In the genomic region with DNA sequence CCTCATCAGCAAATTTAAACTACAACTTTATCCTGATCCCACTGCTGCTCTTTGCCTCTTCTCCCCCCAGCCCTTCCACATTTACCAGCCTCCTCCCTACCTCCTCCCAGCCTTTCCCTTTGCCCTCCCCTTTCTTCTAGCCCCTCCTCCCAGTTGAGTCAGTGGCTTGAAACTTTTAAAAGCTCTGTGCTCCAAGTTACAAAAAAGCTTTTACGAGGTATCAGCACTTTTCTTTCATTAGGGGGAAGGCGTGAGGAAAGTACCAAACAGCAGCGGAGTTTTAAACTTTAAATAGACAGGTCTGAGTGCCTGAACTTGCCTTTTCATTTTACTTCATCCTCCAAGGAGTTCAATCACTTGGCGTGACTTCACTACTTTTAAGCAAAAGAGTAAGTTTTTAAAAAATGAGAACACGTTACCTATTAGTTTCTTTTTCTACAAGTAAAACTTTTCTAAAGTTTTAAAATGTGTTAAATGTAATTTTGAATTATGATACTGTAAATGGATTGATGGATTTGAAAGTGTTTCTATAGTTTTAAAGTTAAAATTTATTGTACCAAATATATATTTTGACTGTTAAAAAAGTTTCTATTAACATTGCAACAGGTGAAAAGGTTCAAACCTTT, we compare ENCODE assay signal across 8 cellular contexts. TPM values are rescaled to one million over a fixed set of nuclear protein-coding genes. Genes with fewer than 3 reads are reported as not detected.
DNase-seq lines count a peak whose midpoint lies in the region; ATAC-seq and TF ChIP-seq lines count a peak whose summit lies in the region.

A gene (plus strand): TSS at position 203 of the 626 bp plus-strand sequence. CDS start 11,202 bp downstream, outside the sequence.

- BruUV-seq in Caco-2 (replicated peaks; lab: Mats Ljungman, UMichigan), result TSS peak; percentile 70

- POLR2A ChIA-PET in Caco-2 (lab: Charles Lee), result no interaction called here

- H3K27me3 ChIP-seq in Caco-2 (replicated peaks; ENCODE audit: control insufficient read depth, insufficient read depth, low read length) (no peaks in the 10 kb centered on the region), endocrine pancreas (ENCODE audit: control insufficient read depth, insufficient read depth, low read length) (peaks cover 4% of the 10 kb centered on the region), lung (ENCODE audit: control insufficient read depth, insufficient read depth) (no peaks in the 10 kb centered on the region)

- H3K4me1 ChIP-seq in Caco-2, result peaks cover 12% of the 10 kb centered on the region
- H3K4me1 ChIP-seq in endocrine pancreas (ENCODE audit: control insufficient read depth, insufficient read depth, low read length), result peaks cover 2% of the 10 kb centered on the region
- H3K4me1 ChIP-seq in lung (ENCODE audit: control insufficient read depth in 2 of 2, insufficient read depth in 2 of 2, low read length in 2 of 2), result peaks cover 0 to 2% of the 10 kb centered on the region in 2 donors

- WGBS in lung, 2 donors, result 35 to 39% methylated on average over 5 of the region's 5 CpGs

- intact Hi-C loops in Caco-2 (cut with micrococcal nuclease; ENCODE audit: unreplicated experiment), result loop anchor here (1.0 kb wide), 1 partner anchor 598 kb away; no protein-coding TSS in a partner anchor

- H3K27ac ChIP-seq in lung (ENCODE audit: low read depth in 1 of 2, low read length in 1 of 2) (peak within 1 kb of the TSS; percentile 89 to 92), temporal lobe (ENCODE audit: low read depth, low read length) (peak within 1 kb of the TSS; percentile 65)

- peak; percentile 44 for ATAC-seq in lung (ENCODE audit: insufficient read depth, low FRiP score)
- no peak for ATAC-seq in GM19328 (IDR thresholded peaks at IDR 0.05; ENCODE audit: unreplicated experiment)
- no peak for ATAC-seq in GM18867 (IDR thresholded peaks at IDR 0.05; ENCODE audit: unreplicated experiment)

- CTCF ChIA-PET in Caco-2 (lab: Charles Lee), result interaction anchor here (0.7 to 3.4 kb wide), 3 partner anchors 414 to 422 kb away, joined by 3 to 10 read pairs (median 4); no protein-coding TSS in a partner anchor

- H3K36me3 Mint-ChIP-seq in Caco-2 (ENCODE audit: insufficient read depth, unreplicated experiment), result peaks cover 13% of the 10 kb centered on the region

- H3K4me1 Mint-ChIP-seq in Caco-2 (ENCODE audit: low read depth, unreplicated experiment), result peaks cover 12% of the 10 kb centered on the region

- TF ChIP-seq CTCF in Caco-2 (IDR thresholded peaks at IDR 0.05; ENCODE audit: insufficient read depth in 1 of 2, low read depth in 1 of 2, low read length in 1 of 2, severe bottlenecking in 1 of 2, unreplicated experiment in 1 of 2) (no peak), lung (IDR thresholded peaks at IDR 0.05; ENCODE audit: control extremely low read depth, extremely low read depth) (no peak)

- no peaks in the 10 kb centered on the region for H3K36me3 ChIP-seq in Caco-2 (ENCODE audit: control insufficient read depth, insufficient read depth, low read length)
- H3K36me3 ChIP-seq in endocrine pancreas (ENCODE audit: control insufficient read depth, insufficient read depth, low read length), result no peaks in the 10 kb centered on the region
- H3K36me3 ChIP-seq in lung (ENCODE audit: control insufficient read depth in 2 of 2, insufficient read depth in 2 of 2, low read length in 2 of 2), result no peaks in the 10 kb centered on the region

- no peak within 1 kb of the TSS for H3K9ac ChIP-seq in endocrine pancreas (ENCODE audit: control insufficient read depth, insufficient read depth, low read length)

- H3K4me3 ChIP-seq in Caco-2 (ENCODE audit: low read depth, low read length), result peak within 1 kb of the TSS; percentile 56
- H3K4me3 ChIP-seq in endocrine pancreas (ENCODE audit: control insufficient read depth, insufficient read depth, low read length), result peak within 1 kb of the TSS; percentile 32
- H3K4me3 ChIP-seq in lung, result peak within 1 kb of the TSS; percentile 52

- H3K27me3 Mint-ChIP-seq in Caco-2 (ENCODE audit: insufficient read depth, unreplicated experiment), result no peaks in the 10 kb centered on the region

- peak; percentile 46 to 51 for DNase-seq in Caco-2
- DNase-seq in lung (ENCODE audit: low spot score), result peak; percentile 65
- DNase-seq in NOMO-1 (lab: John Stamatoyannopoulos, UW; ENCODE audit: unreplicated experiment in 2 of 2), result no peak

- no peaks in the 10 kb centered on the region for H3K9me3 ChIP-seq in Caco-2
- no peaks in the 10 kb centered on the region for H3K9me3 ChIP-seq in endocrine pancreas (ENCODE audit: control insufficient read depth, low read length)
- no peaks in the 10 kb centered on the region for H3K9me3 ChIP-seq in lung (ENCODE audit: control insufficient read depth in 2 of 2, insufficient read depth in 1 of 2, low read length in 1 of 2)

- H3K4me3 Mint-ChIP-seq in Caco-2 (ENCODE audit: unreplicated experiment), result peak within 1 kb of the TSS; percentile 93

- peak within 1 kb of the TSS; percentile 92 for H3K27ac Mint-ChIP-seq in Caco-2 (ENCODE audit: unreplicated experiment)

- no peaks in the 10 kb centered on the region for H3K9me3 Mint-ChIP-seq in Caco-2 (ENCODE audit: unreplicated experiment)

TF ChIP-seq in PFSK-1, 5 proteins besides CTCF, POLR2A, EP300 and RAD21:
- TF ChIP-seq TAF1 (IDR thresholded peaks at IDR 0.05; ENCODE audit: borderline replicate concordance, insufficient read depth, low read length), result peak; percentile 83; the same call in 1 of the 2 replicates
- TF ChIP-seq, protein P1, sequence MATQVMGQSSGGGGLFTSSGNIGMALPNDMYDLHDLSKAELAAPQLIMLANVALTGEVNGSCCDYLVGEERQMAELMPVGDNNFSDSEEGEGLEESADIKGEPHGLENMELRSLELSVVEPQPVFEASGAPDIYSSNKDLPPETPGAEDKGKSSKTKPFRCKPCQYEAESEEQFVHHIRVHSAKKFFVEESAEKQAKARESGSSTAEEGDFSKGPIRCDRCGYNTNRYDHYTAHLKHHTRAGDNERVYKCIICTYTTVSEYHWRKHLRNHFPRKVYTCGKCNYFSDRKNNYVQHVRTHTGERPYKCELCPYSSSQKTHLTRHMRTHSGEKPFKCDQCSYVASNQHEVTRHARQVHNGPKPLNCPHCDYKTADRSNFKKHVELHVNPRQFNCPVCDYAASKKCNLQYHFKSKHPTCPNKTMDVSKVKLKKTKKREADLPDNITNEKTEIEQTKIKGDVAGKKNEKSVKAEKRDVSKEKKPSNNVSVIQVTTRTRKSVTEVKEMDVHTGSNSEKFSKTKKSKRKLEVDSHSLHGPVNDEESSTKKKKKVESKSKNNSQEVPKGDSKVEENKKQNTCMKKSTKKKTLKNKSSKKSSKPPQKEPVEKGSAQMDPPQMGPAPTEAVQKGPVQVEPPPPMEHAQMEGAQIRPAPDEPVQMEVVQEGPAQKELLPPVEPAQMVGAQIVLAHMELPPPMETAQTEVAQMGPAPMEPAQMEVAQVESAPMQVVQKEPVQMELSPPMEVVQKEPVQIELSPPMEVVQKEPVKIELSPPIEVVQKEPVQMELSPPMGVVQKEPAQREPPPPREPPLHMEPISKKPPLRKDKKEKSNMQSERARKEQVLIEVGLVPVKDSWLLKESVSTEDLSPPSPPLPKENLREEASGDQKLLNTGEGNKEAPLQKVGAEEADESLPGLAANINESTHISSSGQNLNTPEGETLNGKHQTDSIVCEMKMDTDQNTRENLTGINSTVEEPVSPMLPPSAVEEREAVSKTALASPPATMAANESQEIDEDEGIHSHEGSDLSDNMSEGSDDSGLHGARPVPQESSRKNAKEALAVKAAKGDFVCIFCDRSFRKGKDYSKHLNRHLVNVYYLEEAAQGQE (IDR thresholded peaks at IDR 0.05; ENCODE audit: insufficient read depth in 1 of 2, low read depth in 2 of 2, low read length in 2 of 2), result no peak
- TF ChIP-seq POLR2AphosphoS5 (IDR thresholded peaks at IDR 0.05; ENCODE audit: low read depth, low read length), result peak; percentile 94
- TF ChIP-seq FOXP2 (optimal IDR thresholded peaks at IDR 0.05; ENCODE audit: borderline replicate concordance, extremely low read depth, extremely low read length, insufficient read depth), result no peak
- TF ChIP-seq SIN3A (IDR thresholded peaks at IDR 0.05; ENCODE audit: borderline replicate concordance, insufficient read depth, low read length), result peak; percentile 99

RNA-seq across cellular contexts. Expression of the gene that starts here (rescaled TPM):
- 54.5 and 56.7 TPM in 2 replicates for total RNA-seq in Caco-2 (2022)
- polyA plus RNA-seq in PFSK-1 (2012; ENCODE audit: insufficient read length, low read depth), result 38.1 TPM
- total RNA-seq in lung, result 10 to 100 TPM; 59.5 to 90.0 TPM
- polyA plus RNA-seq in lung, result 10 to 100 TPM; 20.7 to 71.5 TPM
- 53.6 TPM for total RNA-seq in temporal lobe

Comparison
In these comparisons a context has a peak if more than half of its experiments do, and no peak if none do; other contexts are left out.
1. DNase-seq: peak in Caco-2 (2 of 2) and lung (single experiment); none in NOMO-1 (0 of 2).
2. Peak in every context shown above with its lines, with median percentiles within 50 percentile points of each other: H3K4me3 ChIP-seq.